In the genomic region with DNA sequence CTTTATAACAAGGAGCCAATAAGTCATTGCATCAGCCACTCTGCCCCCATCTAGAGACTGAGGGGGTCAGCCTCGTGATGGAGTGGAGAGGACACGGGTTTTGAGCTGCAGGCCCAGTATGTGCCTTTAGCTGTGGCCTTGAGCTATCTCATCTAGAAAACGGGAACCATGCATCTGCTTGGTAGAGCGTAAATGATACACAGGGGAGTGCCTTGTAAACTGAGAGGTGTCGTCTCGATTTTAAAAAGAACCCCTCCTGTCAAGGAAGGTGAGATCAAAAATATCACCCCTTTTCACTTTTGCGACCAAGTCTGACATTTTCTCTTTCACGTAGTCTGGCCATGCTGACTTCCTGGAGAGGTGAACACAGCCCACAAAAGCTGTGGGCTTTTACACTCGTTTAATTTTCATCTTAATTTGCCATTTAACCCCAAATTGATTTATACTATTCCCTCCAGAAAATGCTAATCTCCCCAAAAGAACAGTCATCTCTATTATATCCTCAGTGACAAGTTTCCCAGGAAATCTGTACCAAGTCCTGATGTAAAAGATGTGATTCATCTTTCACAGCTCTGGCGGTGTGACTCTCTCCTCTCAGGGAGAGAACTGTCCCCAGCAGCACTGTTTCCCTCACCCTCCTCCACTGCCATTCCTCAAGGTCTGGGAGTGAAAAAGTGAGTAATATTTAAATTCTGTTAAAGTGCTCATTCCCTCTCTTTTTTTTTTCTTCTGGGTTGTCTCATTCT, we compare ENCODE assay signal across 8 cellular contexts. TPM values are rescaled to one million over a fixed set of nuclear protein-coding genes. Genes with fewer than 3 reads are reported as not detected.
DNase-seq lines count a peak whose midpoint lies in the region; ATAC-seq and TF ChIP-seq lines count a peak whose summit lies in the region.

No MANE protein-coding gene starts in this region.

- H3K27ac ChIP-seq in breast epithelium (no peak overlapping the region), RWPE1 (no peak overlapping the region)
- H3K27ac ChIP-seq in naive thymus-derived CD4-positive, alpha-beta T cell (ENCODE audit: low read depth, low read length) = peak overlapping the region; percentile 97

- H3K4me1 ChIP-seq in breast epithelium = peaks cover 7% of the 10 kb centered on the region in 2 donors
- peaks cover 86 to 94% of the 10 kb centered on the region in 2 donors for H3K4me1 ChIP-seq in naive thymus-derived CD4-positive, alpha-beta T cell (ENCODE audit: control insufficient read depth in 2 of 2, insufficient read depth in 2 of 2, low read length in 2 of 2)

- CTCF ChIA-PET in MCF 10A (lab: Yijun Ruan, JAX) (interaction anchor here (0.7 kb wide), 2 partner anchors 140 to 224 kb away, joined by 3 to 4 read pairs; no protein-coding TSS in a partner anchor), RWPE1 (lab: Yijun Ruan, JAX) (interaction anchor here (0.6 to 2.1 kb wide), 2 partner anchors 25 to 223 kb away, joined by 3 to 7 read pairs; no protein-coding TSS in a partner anchor)
- CTCF ChIA-PET in naive thymus-derived CD4-positive, alpha-beta T cell (lab: Charles Lee) = interaction anchor here (0.6 to 3.7 kb wide), 7 partner anchors 11 to 233 kb away, joined by 3 to 18 read pairs (median 6); partner anchors contain the start of gene NEMF

- DNase-seq in MCF 10A (ENCODE audit: unreplicated experiment) = peak; percentile 52
- no peak for DNase-seq in breast epithelium (ENCODE audit: low spot score in 2 of 2)
- peak; percentile 56 to 73 for DNase-seq in activated CD4-positive, alpha-beta T cell treated with anti-CD3 and anti-CD28 coated beads, Interleukin-2, amount 50 U/mL, for 48 hours
- peak in 1 of 9 donors; percentile 45 for DNase-seq in naive thymus-derived CD4-positive, alpha-beta T cell
- no peak for DNase-seq in putamen (ENCODE audit: low spot score)
- no peak for DNase-seq in RWPE1 (ENCODE audit: low spot score)
- DNase-seq in DMS 273 treated with DMSO at 0.1 percent for 48 hours (lab: John Stamatoyannopoulos, UW) = no peak

- no peaks in the 10 kb centered on the region for H3K27me3 Mint-ChIP-seq in MCF 10A (ENCODE audit: insufficient read depth, unreplicated experiment)
- no peaks in the 10 kb centered on the region for H3K27me3 Mint-ChIP-seq in naive thymus-derived CD4-positive, alpha-beta T cell

- no peak for TF ChIP-seq CTCF in MCF 10A (IDR thresholded peaks at IDR 0.05; ENCODE audit: unreplicated experiment)
- no peak for TF ChIP-seq CTCF in breast epithelium (IDR thresholded peaks at IDR 0.05)
- TF ChIP-seq CTCF in RWPE1 (conservative IDR thresholded peaks at IDR 0.05; ENCODE audit: low read depth) = no peak

- H3K4me1 Mint-ChIP-seq in MCF 10A (ENCODE audit: insufficient read depth, unreplicated experiment) = peaks cover 26% of the 10 kb centered on the region
- peaks cover 65 to 97% (median 91%) of the 10 kb centered on the region in 7 donors for H3K4me1 Mint-ChIP-seq in naive thymus-derived CD4-positive, alpha-beta T cell

- H3K27me3 ChIP-seq in breast epithelium = no peaks in the 10 kb centered on the region
- H3K27me3 ChIP-seq in naive thymus-derived CD4-positive, alpha-beta T cell (ENCODE audit: control insufficient read depth in 2 of 2, insufficient read depth in 2 of 2, low read length in 2 of 2) = no peaks in the 10 kb centered on the region

- POLR2A ChIA-PET in MCF 10A (lab: Yijun Ruan, JAX) (no interaction called here), RWPE1 (lab: Yijun Ruan, JAX; ENCODE audit: low non-redundant PET) (no interaction called here)
- POLR2A ChIA-PET in naive thymus-derived CD4-positive, alpha-beta T cell (lab: Charles Lee) = interaction anchor here (0.5 to 22.1 kb wide), 9 partner anchors 14 to 490 kb away, joined by 3 to 328 read pairs (median 10); partner anchors contain the start of genes ARF6 and NEMF

- no TSS peak for BruUV-seq in MCF 10A (replicated peaks; lab: Mats Ljungman, UMichigan)

- H3K4me3 ChIP-seq in breast epithelium = no peak overlapping the region
- H3K4me3 ChIP-seq in naive thymus-derived CD4-positive, alpha-beta T cell (ENCODE audit: low read length) = no peak overlapping the region

- no peak for TF ChIP-seq POLR2A in breast epithelium (IDR thresholded peaks at IDR 0.05)

- H3K36me3 Mint-ChIP-seq in MCF 10A (ENCODE audit: insufficient read depth, unreplicated experiment) = no peaks in the 10 kb centered on the region
- H3K36me3 Mint-ChIP-seq in naive thymus-derived CD4-positive, alpha-beta T cell = peaks cover 0 to 31% (median 0%) of the 10 kb centered on the region in 5 donors

- H3K4me3 Mint-ChIP-seq in MCF 10A (ENCODE audit: unreplicated experiment) = no peak overlapping the region
- H3K4me3 Mint-ChIP-seq in naive thymus-derived CD4-positive, alpha-beta T cell = peak overlapping the region; percentile 56 to 80 (median 70)

- H3K36me3 ChIP-seq in breast epithelium = no peaks in the 10 kb centered on the region
- H3K36me3 ChIP-seq in naive thymus-derived CD4-positive, alpha-beta T cell (ENCODE audit: control insufficient read depth in 2 of 3, insufficient read depth in 3 of 3, low read length in 3 of 3) = no peaks in the 10 kb centered on the region

- H3K27ac Mint-ChIP-seq in MCF 10A (ENCODE audit: low read depth, unreplicated experiment) = peak overlapping the region; percentile 4
- peak overlapping the region; percentile 86 to 97 (median 90) for H3K27ac Mint-ChIP-seq in naive thymus-derived CD4-positive, alpha-beta T cell

- H3K9me3 ChIP-seq in breast epithelium = no peaks in the 10 kb centered on the region
- H3K9me3 ChIP-seq in naive thymus-derived CD4-positive, alpha-beta T cell (ENCODE audit: control insufficient read depth in 2 of 3, low read length in 3 of 3) = no peaks in the 10 kb centered on the region

- H3K9me3 Mint-ChIP-seq in MCF 10A (ENCODE audit: unreplicated experiment) = no peaks in the 10 kb centered on the region
- no peaks in the 10 kb centered on the region for H3K9me3 Mint-ChIP-seq in naive thymus-derived CD4-positive, alpha-beta T cell

- intact Hi-C loops in MCF 10A (cut with micrococcal nuclease) = no loop called here
- intact Hi-C loops in breast epithelium (cut with DNase I; ENCODE audit: low total_unique reads) = no loop called here
- intact Hi-C loops in naive thymus-derived CD4-positive, alpha-beta T cell (cut with micrococcal nuclease) = no loop called here

- peak; percentile 48 for ATAC-seq in HG02981 (IDR thresholded peaks at IDR 0.05; ENCODE audit: unreplicated experiment)
- no peak for ATAC-seq in naive thymus-derived CD4-positive, alpha-beta T cell

RNA-seq across cellular contexts. Expression of gene VCPKMT, which starts 30.6 kb away (rescaled TPM):
- total RNA-seq in MCF 10A (2022) (7.2 and 10.4 TPM in 2 replicates), breast epithelium (1 to 10 TPM; 5.0 to 8.5 (median 8.3) TPM)
- 10 to 100 TPM; 10.3 to 25.9 (median 17.4) TPM for total RNA-seq in naive thymus-derived CD4-positive, alpha-beta T cell
- 10 to 100 TPM in 1 of 2 donors, 1 to 10 TPM in 1; 7.5 to 13.4 TPM for polyA plus RNA-seq in naive thymus-derived CD4-positive, alpha-beta T cell

Comparison
In these comparisons a context has a peak if more than half of its experiments do, and no peak if none do; other contexts are left out.
1. DNase-seq: peak in MCF 10A (single experiment) and activated CD4-positive, alpha-beta T cell treated with anti-CD3 and anti-CD28 coated beads, Interleukin-2, amount 50 U/mL, for 48 hours (2 of 2); none in breast epithelium (0 of 2), putamen (single experiment), RWPE1 (single experiment) and DMS 273 treated with DMSO at 0.1 percent for 48 hours (single experiment).